In the genomic region with DNA sequence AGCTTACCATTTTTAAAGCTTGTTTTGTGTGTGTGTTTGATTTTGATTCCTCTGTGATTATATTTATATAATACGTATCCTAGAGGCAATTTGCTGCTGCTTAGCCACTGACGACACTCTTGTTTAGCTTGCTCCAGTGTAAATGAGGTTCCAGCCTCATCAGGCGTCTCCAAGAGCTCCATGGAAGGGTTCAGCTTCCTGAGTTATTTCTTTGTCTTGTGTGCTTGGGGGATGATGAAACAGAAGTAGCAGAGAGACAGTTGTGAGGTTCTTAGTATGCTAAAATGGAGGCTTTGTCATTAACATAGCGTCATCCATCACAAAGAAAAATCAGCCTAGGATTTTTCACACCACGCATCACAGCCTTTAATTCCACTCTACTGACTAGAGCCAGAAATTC, we compare ENCODE assay signal across 20 cellular contexts.
DNase-seq lines count a peak whose midpoint lies in the region; ATAC-seq and TF ChIP-seq lines count a peak whose summit lies in the region.
"Had no signal": no experiment of that assay in that cellular context is flagged by ENCODE, and none has a peak within 500 bp of the region (broad histone marks: within the 10 kb centered on the region; RNA-seq: fewer than 3 reads in every experiment).

No MANE protein-coding gene starts in this region.

- no peak overlapping the region for H3K9ac ChIP-seq in neural progenitor cell

- H2AFZ ChIP-seq in neural progenitor cell (replicated peaks), result peak overlapping the region; percentile 61

- H3F3A ChIP-seq in neural progenitor cell (ENCODE audit: low read depth), result no peaks in the 10 kb centered on the region

- H3K4me1 ChIP-seq in neural progenitor cell, result no peaks in the 10 kb centered on the region

- DNase-seq in ELF-1 (ENCODE audit: low read depth, low spot score) (peak; percentile 6), WTC11 (ENCODE audit: low spot score) (no peak), glutamatergic neuron (no peak), neural progenitor cell (ENCODE audit: low spot score) (no peak), globus pallidus (ENCODE audit: low spot score) (no peak)
- DNase-seq in effector memory CD8-positive, alpha-beta T cell, result no peak
- no peak for DNase-seq in activated CD8-positive, alpha-beta memory T cell treated with anti-CD3 and anti-CD28 coated beads, Interleukin-2, amount 50 U/mL, for 48 hours
- DNase-seq: AML-193; COR-L47; HCEC 1CT; NCI-H1417; NCI-H1930; NCI-H446; NK-92 treated with Interleukin-12 subunit alpha and Interleukin-12 subunit beta, amount 100 ng/mL, for 24 hours; OCI-M1; SHP77 treated with DMSO at 0.1 percent for 48 hours had no signal

- no peaks in the 10 kb centered on the region for H4K20me1 ChIP-seq in neural progenitor cell (ENCODE audit: low read depth)

- H3K4me3 Mint-ChIP-seq in WTC11 (no peak overlapping the region), glutamatergic neuron (ENCODE audit: unreplicated experiment) (no peak overlapping the region), neural progenitor cell (no peak overlapping the region)
- H3K4me3 Mint-ChIP-seq in effector memory CD8-positive, alpha-beta T cell, result no peak overlapping the region

- H3K27me3 ChIP-seq in neural progenitor cell, result no peaks in the 10 kb centered on the region

- H3K9me3 Mint-ChIP-seq in WTC11, result peaks cover 29% of the 10 kb centered on the region
- H3K9me3 Mint-ChIP-seq in glutamatergic neuron (ENCODE audit: unreplicated experiment), result no peaks in the 10 kb centered on the region
- H3K9me3 Mint-ChIP-seq in neural progenitor cell, result peaks cover 4% of the 10 kb centered on the region
- no peaks in the 10 kb centered on the region for H3K9me3 Mint-ChIP-seq in effector memory CD8-positive, alpha-beta T cell

- H3K4me1 Mint-ChIP-seq in WTC11 (peaks cover 23% of the 10 kb centered on the region), glutamatergic neuron (ENCODE audit: low read depth, unreplicated experiment) (peaks cover 2% of the 10 kb centered on the region), neural progenitor cell (peaks cover 5% of the 10 kb centered on the region)
- H3K4me1 Mint-ChIP-seq in effector memory CD8-positive, alpha-beta T cell (ENCODE audit: low read depth in 2 of 2), result peaks cover 0 to 8% of the 10 kb centered on the region in 2 donors

- no peaks in the 10 kb centered on the region for H3K79me2 ChIP-seq in neural progenitor cell (ENCODE audit: low read depth)

- H3K27me3 Mint-ChIP-seq in WTC11 (ENCODE audit: low read depth), result no peaks in the 10 kb centered on the region; the same call in 1 of the 2 replicates
- H3K27me3 Mint-ChIP-seq in glutamatergic neuron (ENCODE audit: unreplicated experiment), result peaks cover 1% of the 10 kb centered on the region
- H3K27me3 Mint-ChIP-seq in neural progenitor cell (ENCODE audit: insufficient read depth, low read depth), result peaks cover 7% of the 10 kb centered on the region
- H3K27me3 Mint-ChIP-seq in effector memory CD8-positive, alpha-beta T cell, result peaks cover 12 to 30% of the 10 kb centered on the region in 2 donors

- POLR2A ChIA-PET in WTC11 (lab: Charles Lee), result interaction anchor here (0.9 kb wide), 1 partner anchor 86 kb away, joined by 3 read pairs; a partner anchor contains a TSS

- H3K36me3 ChIP-seq in neural progenitor cell, result no peaks in the 10 kb centered on the region

- no peak overlapping the region for H3K27ac ChIP-seq in neural progenitor cell
- H3K27ac ChIP-seq: A549, HL-60 had no signal

- H3K36me3 Mint-ChIP-seq in WTC11 (no peaks in the 10 kb centered on the region), glutamatergic neuron (ENCODE audit: unreplicated experiment) (no peaks in the 10 kb centered on the region), neural progenitor cell (no peaks in the 10 kb centered on the region)
- H3K36me3 Mint-ChIP-seq in effector memory CD8-positive, alpha-beta T cell (ENCODE audit: insufficient read depth), result no peaks in the 10 kb centered on the region

- H3K9me3 ChIP-seq in neural progenitor cell (ENCODE audit: low read depth), result no peaks in the 10 kb centered on the region
- H3K9me3 ChIP-seq: A549 had no signal

- peak overlapping the region; percentile 54; the same call in 1 of the 2 replicates for H3K27ac Mint-ChIP-seq in WTC11
- H3K27ac Mint-ChIP-seq in glutamatergic neuron (ENCODE audit: unreplicated experiment), result peak overlapping the region; percentile 24
- no peak overlapping the region for H3K27ac Mint-ChIP-seq in neural progenitor cell
- H3K27ac Mint-ChIP-seq in effector memory CD8-positive, alpha-beta T cell, result no peak overlapping the region

- no peak overlapping the region for H3K4me2 ChIP-seq in neural progenitor cell
- H3K4me2 ChIP-seq: A549 had no signal

- TF ChIP-seq CTCF in WTC11 (IDR thresholded peaks at IDR 0.05) (no peak), glutamatergic neuron (IDR thresholded peaks at IDR 0.05; ENCODE audit: partially characterized antibody, unreplicated experiment) (no peak), neural progenitor cell (IDR thresholded peaks at IDR 0.05) (no peak)

- ATAC-seq in WTC11 (peak; percentile 81), GM21360 (IDR thresholded peaks at IDR 0.05; ENCODE audit: unreplicated experiment) (no peak)
- ATAC-seq in effector memory CD8-positive, alpha-beta T cell (replicated peaks), result no peak
- ATAC-seq: A549, K562 had no signal

- CTCF ChIA-PET in WTC11 (lab: Charles Lee), result no interaction called here

- no peak overlapping the region for H3K4me3 ChIP-seq in neural progenitor cell
- H3K4me3 ChIP-seq: A549, K562 had no signal

TF ChIP-seq in WTC11, 78 proteins besides CTCF, POLR2A, EP300 and RAD21:
- TF ChIP-seq RELA (CRISPR knock-in tag; IDR thresholded peaks at IDR 0.05; ENCODE audit: borderline replicate concordance) (no peak), MXD4 (CRISPR knock-in tag; IDR thresholded peaks at IDR 0.05; ENCODE audit: borderline replicate concordance) (no peak), ZNF423 (CRISPR knock-in tag; IDR thresholded peaks at IDR 0.05) (no peak)
- TF ChIP-seq, protein P1, sequence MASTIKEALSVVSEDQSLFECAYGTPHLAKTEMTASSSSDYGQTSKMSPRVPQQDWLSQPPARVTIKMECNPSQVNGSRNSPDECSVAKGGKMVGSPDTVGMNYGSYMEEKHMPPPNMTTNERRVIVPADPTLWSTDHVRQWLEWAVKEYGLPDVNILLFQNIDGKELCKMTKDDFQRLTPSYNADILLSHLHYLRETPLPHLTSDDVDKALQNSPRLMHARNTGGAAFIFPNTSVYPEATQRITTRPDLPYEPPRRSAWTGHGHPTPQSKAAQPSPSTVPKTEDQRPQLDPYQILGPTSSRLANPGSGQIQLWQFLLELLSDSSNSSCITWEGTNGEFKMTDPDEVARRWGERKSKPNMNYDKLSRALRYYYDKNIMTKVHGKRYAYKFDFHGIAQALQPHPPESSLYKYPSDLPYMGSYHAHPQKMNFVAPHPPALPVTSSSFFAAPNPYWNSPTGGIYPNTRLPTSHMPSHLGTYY (CRISPR knock-in tag; IDR thresholded peaks at IDR 0.05), result no peak

Comparison
In these comparisons a context has a peak if more than half of its experiments do, and no peak if none do; other contexts are left out.
1. H3K27ac Mint-ChIP-seq: peak in WTC11 (single experiment) and glutamatergic neuron (single experiment); none in neural progenitor cell (single experiment) and effector memory CD8-positive, alpha-beta T cell (0 of 2).